Comparison of ENCODE assay signal across 8 cellular contexts in genomic region chr4:165301833-165302232, GRCh38. TPM values are rescaled to one million over a fixed set of nuclear protein-coding genes. Genes with fewer than 3 reads are reported as not detected.
DNase-seq lines count a peak whose midpoint lies in the region; ATAC-seq and TF ChIP-seq lines count a peak whose summit lies in the region.

No MANE protein-coding gene starts in this region.

- H3K27ac ChIP-seq in mesendoderm (ENCODE audit: low read depth, low read length), result no peak overlapping the region

- no peak overlapping the region for H3K18ac ChIP-seq in mesendoderm (ENCODE audit: low read length)

- H2BK15ac ChIP-seq in mesendoderm (replicated peaks; ENCODE audit: low read depth), result no peak overlapping the region

- peak; percentile 91 for ATAC-seq in GM21390 (IDR thresholded peaks at IDR 0.05; ENCODE audit: unreplicated experiment)

- no peaks in the 10 kb centered on the region for H3K27me3 ChIP-seq in skeletal muscle satellite cell (ENCODE audit: control insufficient read depth, insufficient read depth, low read length)
- no peaks in the 10 kb centered on the region for H3K27me3 ChIP-seq in mesendoderm (ENCODE audit: insufficient read depth, low read length, poor library complexity)
- H3K27me3 ChIP-seq in BE2C, result no peaks in the 10 kb centered on the region

- H4K5ac ChIP-seq in mesendoderm (ENCODE audit: low read length), result no peak overlapping the region

- peak overlapping the region; percentile 82 for H3K4me2 ChIP-seq in skeletal muscle satellite cell (ENCODE audit: low read length)
- no peak overlapping the region for H3K4me2 ChIP-seq in mesendoderm (ENCODE audit: low read length)

- H4K8ac ChIP-seq in mesendoderm (ENCODE audit: low read depth, low read length), result no peak overlapping the region

- no peak for TF ChIP-seq EP300 in Ishikawa (IDR thresholded peaks at IDR 0.05; ENCODE audit: borderline replicate concordance)

- H2BK5ac ChIP-seq in mesendoderm (ENCODE audit: low read length), result no peak overlapping the region

- H2BK120ac ChIP-seq in mesendoderm (ENCODE audit: low read depth, low read length), result no peak overlapping the region

- H3K9ac ChIP-seq in skeletal muscle satellite cell (ENCODE audit: low read depth, low read length) (peak overlapping the region; percentile 35), mesendoderm (ENCODE audit: low read length) (no peak overlapping the region)

- H3K79me2 ChIP-seq in mesendoderm (ENCODE audit: control insufficient read depth, insufficient read depth, low read length), result no peaks in the 10 kb centered on the region

- TF ChIP-seq CTCF in GM12865 (IDR thresholded peaks at IDR 0.05; ENCODE audit: insufficient read depth, low read depth, low read length, missing control alignments), result no peak
- TF ChIP-seq CTCF in choroid plexus epithelial cell (conservative IDR thresholded peaks at IDR 0.05; ENCODE audit: low read depth, low read length), result no peak
- TF ChIP-seq CTCF in BE2C (IDR thresholded peaks at IDR 0.05; ENCODE audit: low read depth, low read length), result no peak

- no peak for TF ChIP-seq RAD21 in Ishikawa (IDR thresholded peaks at IDR 0.05; ENCODE audit: low read depth)

- no peaks in the 10 kb centered on the region for H3K9me3 ChIP-seq in skeletal muscle satellite cell (replicated peaks; ENCODE audit: low read length)
- H3K9me3 ChIP-seq in BE2C, result no peaks in the 10 kb centered on the region

- H3K4me3 ChIP-seq in GM12865 (ENCODE audit: low read depth, low read length) (peak overlapping the region; percentile 30), choroid plexus epithelial cell (ENCODE audit: low read depth, low read length) (peak overlapping the region; percentile 45), skeletal muscle satellite cell (ENCODE audit: low read length) (peak overlapping the region; percentile 64), mesendoderm (ENCODE audit: low read length) (no peak overlapping the region), BE2C (ENCODE audit: low read depth, low read length) (no peak overlapping the region)

- H3K4ac ChIP-seq in mesendoderm (ENCODE audit: low read depth, low read length), result no peak overlapping the region

- H3K36me3 ChIP-seq in skeletal muscle satellite cell (ENCODE audit: insufficient read depth, low read length) (no peaks in the 10 kb centered on the region), mesendoderm (ENCODE audit: control insufficient read depth, insufficient read depth, low read length) (no peaks in the 10 kb centered on the region), BE2C (no peaks in the 10 kb centered on the region)

- no peak overlapping the region for H3K23ac ChIP-seq in mesendoderm (ENCODE audit: low read length)

- H2AK5ac ChIP-seq in mesendoderm (ENCODE audit: low read length), result no peak overlapping the region

- no peaks in the 10 kb centered on the region for H3K4me1 ChIP-seq in skeletal muscle satellite cell (ENCODE audit: control insufficient read depth, insufficient read depth, low read length)
- H3K4me1 ChIP-seq in mesendoderm (ENCODE audit: control insufficient read depth, low read depth, low read length), result no peaks in the 10 kb centered on the region
- H3K4me1 ChIP-seq in BE2C, result no peaks in the 10 kb centered on the region

- no peak overlapping the region for H3K56ac ChIP-seq in mesendoderm (ENCODE audit: low read length)

- peak; percentile 38 for DNase-seq in GM12865 (ENCODE audit: low read depth)
- peak; percentile 75 for DNase-seq in choroid plexus epithelial cell (ENCODE audit: low read depth)
- no peak for DNase-seq in HuH-7.5 (ENCODE audit: low spot score)
- no peak for DNase-seq in mesendoderm
- DNase-seq in BE2C, result no peak

- WGBS in mesendoderm (ENCODE audit: extremely low coverage, insufficient coverage, low lambda C conversion rate), result no CpG with 5 or more reads among the region's 1 CpG

- no peaks in the 10 kb centered on the region for H3K79me1 ChIP-seq in mesendoderm (ENCODE audit: low read length)

TF ChIP-seq in Ishikawa, 13 proteins besides CTCF, POLR2A, EP300 and RAD21:
- TF ChIP-seq NFIC (IDR thresholded peaks at IDR 0.05) (no peak), EGR1 (IDR thresholded peaks at IDR 0.05) (no peak), TCF12 (IDR thresholded peaks at IDR 0.05; ENCODE audit: low read depth) (no peak), YY1 (IDR thresholded peaks at IDR 0.05; ENCODE audit: low read depth) (no peak), CEBPB (IDR thresholded peaks at IDR 0.05) (no peak), REST (IDR thresholded peaks at IDR 0.05; ENCODE audit: low read depth) (0 out of 2 replicates have a peak, but pooled peaks have one; percentile 22)
- TF ChIP-seq, protein P1, sequence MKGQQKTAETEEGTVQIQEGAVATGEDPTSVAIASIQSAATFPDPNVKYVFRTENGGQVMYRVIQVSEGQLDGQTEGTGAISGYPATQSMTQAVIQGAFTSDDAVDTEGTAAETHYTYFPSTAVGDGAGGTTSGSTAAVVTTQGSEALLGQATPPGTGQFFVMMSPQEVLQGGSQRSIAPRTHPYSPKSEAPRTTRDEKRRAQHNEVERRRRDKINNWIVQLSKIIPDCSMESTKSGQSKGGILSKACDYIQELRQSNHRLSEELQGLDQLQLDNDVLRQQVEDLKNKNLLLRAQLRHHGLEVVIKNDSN (IDR thresholded peaks at IDR 0.05), result no peak
TF ChIP-seq in Ishikawa: peak in this region for 1.

RNA-seq across cellular contexts. Expression of gene MSMO1, which starts 25.6 kb away (rescaled TPM):
- 82.1 and 226 TPM in 2 replicates for total RNA-seq in skeletal muscle satellite cell (2012; rRNA removed)
- polyA plus RNA-seq in mesendoderm (2013, experiment 1 of 2), result 129 TPM
- 138 TPM for polyA plus RNA-seq in mesendoderm (2013, experiment 2 of 2)
- polyA plus RNA-seq in BE2C (2012; ENCODE audit: insufficient read depth, insufficient read length, low read depth), result 14.8 TPM

Comparison
In these comparisons a context has a peak if more than half of its experiments do, and no peak if none do; other contexts are left out.
1. DNase-seq: peak in GM12865 (single experiment) and choroid plexus epithelial cell (single experiment); none in HuH-7.5 (single experiment), mesendoderm (single experiment) and BE2C (single experiment).
2. H3K4me3 ChIP-seq: peak in GM12865 (single experiment), choroid plexus epithelial cell (single experiment) and skeletal muscle satellite cell (single experiment); none in mesendoderm (single experiment) and BE2C (single experiment).